34 cellular contexts compared by ENCODE assay signal in genomic region chr5:68669864-68670263, GRCh38.
"Had no signal": no experiment of that assay in that cellular context is flagged by ENCODE, and none has a peak within 500 bp of the region (broad histone marks: within the 10 kb centered on the region; RNA-seq: fewer than 3 reads in every experiment).

No MANE protein-coding gene starts in this region.

- H3K36me3 ChIP-seq: MG63 had no signal

- H3K27me3 ChIP-seq: MG63 had no signal

- DNase-seq: Karpas-422, Kasumi-1, MG63, MM.1S, MV-4-11, NCI-H1048, NCI-H1092, NCI-H1092 treated with DMSO at 0.1 percent for 48 hours, NCI-H1105, NCI-H1105 treated with DMSO at 0.1 percent for 48 hours, NCI-H1417, NCI-H1417 treated with DMSO at 0.1 percent for 48 hours, NCI-H1436, NCI-H1436 treated with DMSO at 0.1 percent for 48 hours, NCI-H146, NCI-H1694, NCI-H1694 treated with DMSO at 0.1 percent for 48 hours, NCI-H187, NCI-H187 treated with DMSO at 0.1 percent for 48 hours, NCI-H1930, NCI-H2029, NCI-H2029 treated with DMSO at 0.1 percent for 48 hours, NCI-H2081, NCI-H2081 treated with DMSO at 0.1 percent for 48 hours, NCI-H2107, NCI-H2171, NCI-H2171 treated with DMSO at 0.1 percent for 48 hours, NCI-H2227 treated with DMSO at 0.1 percent for 48 hours, NCI-H226, NCI-H345, NCI-H446, NCI-H446 treated with DMSO at 0.1 percent for 48 hours, NCI-H510A, NCI-H510A treated with DMSO at 0.1 percent for 48 hours had no signal

- H3K9me3 ChIP-seq: MG63 had no signal

- H3K4me3 ChIP-seq: MG63 had no signal
